ENCODE assay signal across 32 cellular contexts in the genomic region with DNA sequence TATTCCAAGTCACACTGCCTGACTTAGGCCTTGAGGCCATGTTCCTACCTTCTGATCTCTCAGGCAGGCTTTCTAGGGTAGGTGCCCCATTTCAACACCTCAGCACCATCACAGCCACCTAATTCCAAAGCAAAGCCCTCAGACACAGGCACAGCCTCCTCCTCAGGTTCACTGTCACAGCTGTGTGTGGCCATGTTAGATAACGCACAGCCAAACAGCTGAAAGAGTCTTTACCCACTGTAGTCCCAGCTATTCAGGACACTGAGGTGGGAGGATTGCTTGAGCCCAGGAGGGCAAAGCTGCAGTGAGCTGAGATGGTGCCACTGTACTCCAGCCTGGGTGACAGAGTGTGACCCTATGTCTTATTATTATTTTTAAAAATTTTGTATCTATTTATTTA. TPM values are rescaled to one million over a fixed set of nuclear protein-coding genes. Genes with fewer than 3 reads are reported as not detected.
"Had no signal": no experiment of that assay in that cellular context is flagged by ENCODE, and none has a peak within 500 bp of the region (broad histone marks: within the 10 kb centered on the region; RNA-seq: fewer than 3 reads in every experiment).

No MANE protein-coding gene starts in this region.

- H3K4me3 ChIP-seq: adrenal gland, body of pancreas, colonic mucosa, esophagus squamous epithelium, gastroesophageal sphincter, heart right ventricle had no signal

- H3K4me3 Mint-ChIP-seq: activated CD4-positive, alpha-beta memory T cell treated with anti-CD3 and anti-CD28 coated beads, Interleukin-2, amount 10 ng/mL, durations not matched to agents 7 days and 5 days; activated CD4-positive, alpha-beta T cell treated with anti-CD3 and anti-CD28 coated beads, Interleukin-2, amount 10 ng/mL, durations not matched to agents 7 days and 5 days; activated naive CD8-positive, alpha-beta T cell treated with anti-CD3 and anti-CD28 coated beads for 36 hours; activated naive CD8-positive, alpha-beta T cell treated with anti-CD3 and anti-CD28 coated beads, Interleukin-2, amount 50 U/mL, for 24 hours; activated T-cell treated with anti-CD3 and anti-CD28 coated beads, Interleukin-2, amount 50 U/mL, for 24 hours; activated T-cell treated with anti-CD3 and anti-CD28 coated beads, Interleukin-2, amount 50 U/mL, for 72 hours; T-helper 17 cell; T-helper 2 cell treated with Interferon-gamma antibody and Interleukin-4, amounts not matched to agents 5 μg/mL and 100 μg/mL, for 36 hours had no signal

- H3K27me3 Mint-ChIP-seq: activated naive CD8-positive, alpha-beta T cell treated with anti-CD3 and anti-CD28 coated beads for 36 hours; activated naive CD8-positive, alpha-beta T cell treated with anti-CD3 and anti-CD28 coated beads, Interleukin-2, amount 50 U/mL, for 24 hours; activated T-cell treated with anti-CD3 and anti-CD28 coated beads, Interleukin-2, amount 50 U/mL, for 24 hours; T-helper 17 cell had no signal

- H3K27ac ChIP-seq: adrenal gland, body of pancreas, colonic mucosa, epithelial cell of prostate, esophagus squamous epithelium, gastroesophageal sphincter, heart right ventricle had no signal

- H3K4me1 ChIP-seq: adrenal gland, colonic mucosa, esophagus squamous epithelium, gastroesophageal sphincter, heart right ventricle had no signal

- ATAC-seq: activated naive CD8-positive, alpha-beta T cell treated with anti-CD3 and anti-CD28 coated beads, Interleukin-2, amount 50 U/mL, for 24 hours; activated T-cell treated with anti-CD3 and anti-CD28 coated beads, Interleukin-2, amount 50 U/mL, for 72 hours; body of pancreas; gastroesophageal sphincter; heart right ventricle; T-helper 17 cell had no signal

- FAIRE-seq: endometrium, endothelial cell of umbilical vein had no signal

- H3K36me3 ChIP-seq: adrenal gland, colonic mucosa, esophagus squamous epithelium, gastroesophageal sphincter, heart right ventricle had no signal

- DNase-seq: activated CD4-positive, alpha-beta memory T cell treated with anti-CD3 and anti-CD28 coated beads, Interleukin-2, amount 10 ng/mL, durations not matched to agents 7 days and 5 days; activated CD4-positive, alpha-beta T cell treated with anti-CD3 and anti-CD28 coated beads for 1 hour; activated CD4-positive, alpha-beta T cell treated with anti-CD3 and anti-CD28 coated beads for 4 hours; activated CD4-positive, alpha-beta T cell treated with anti-CD3 and anti-CD28 coated beads, Interleukin-2, amount 10 ng/mL, durations not matched to agents 7 days and 5 days; activated CD4-positive, alpha-beta T cell treated with anti-CD3 and anti-CD28 coated beads, Interleukin-2, amount 50 U/mL, for 4 hours; activated CD8-positive, alpha-beta memory T cell treated with anti-CD3 and anti-CD28 coated beads, Interleukin-2, amount 50 U/mL, for 48 hours; activated gamma-delta T cell; activated naive CD4-positive, alpha-beta T cell; activated naive CD4-positive, alpha-beta T cell treated with anti-CD3 and anti-CD28 coated beads, Interleukin-2, amount 50 U/mL, for 16 hours; activated naive CD8-positive, alpha-beta T cell treated with anti-CD3 and anti-CD28 coated beads for 36 hours; activated naive CD8-positive, alpha-beta T cell treated with anti-CD3 and anti-CD28 coated beads, Interleukin-2, amount 50 U/mL, for 24 hours; activated T-cell treated with anti-CD3 and anti-CD28 coated beads for 4 hours; activated T-cell treated with anti-CD3 and anti-CD28 coated beads, Interleukin-2, amount 50 U/mL, for 24 hours; activated T-cell treated with anti-CD3 and anti-CD28 coated beads, Interleukin-2, amount 50 U/mL, for 72 hours; adrenal gland; amygdala; aorta; body of pancreas; caudate nucleus; colonic mucosa; effector CD8-positive, alpha-beta T cell; esophagus squamous epithelium; foreskin melanocyte; heart right ventricle; T-helper 1 cell; T-helper 17 cell; T1000 had no signal

- H3K27ac Mint-ChIP-seq: activated CD4-positive, alpha-beta memory T cell treated with anti-CD3 and anti-CD28 coated beads, Interleukin-2, amount 10 ng/mL, durations not matched to agents 7 days and 5 days; activated CD4-positive, alpha-beta T cell treated with anti-CD3 and anti-CD28 coated beads, Interleukin-2, amount 10 ng/mL, durations not matched to agents 7 days and 5 days; activated naive CD8-positive, alpha-beta T cell treated with anti-CD3 and anti-CD28 coated beads for 36 hours; activated naive CD8-positive, alpha-beta T cell treated with anti-CD3 and anti-CD28 coated beads, Interleukin-2, amount 50 U/mL, for 24 hours; activated T-cell treated with anti-CD3 and anti-CD28 coated beads, Interleukin-2, amount 50 U/mL, for 24 hours; activated T-cell treated with anti-CD3 and anti-CD28 coated beads, Interleukin-2, amount 50 U/mL, for 72 hours; T-helper 17 cell; T-helper 2 cell treated with Interferon-gamma antibody and Interleukin-4, amounts not matched to agents 5 μg/mL and 100 μg/mL, for 36 hours had no signal

- H3K9me3 ChIP-seq: colonic mucosa had no signal

- H3K27me3 ChIP-seq: adrenal gland, body of pancreas, colonic mucosa, esophagus squamous epithelium, gastroesophageal sphincter, heart right ventricle had no signal

RNA-seq across cellular contexts. Expression of a gene that starts 7.3 kb away (rescaled TPM):
- total RNA-seq: endothelial cell of umbilical vein had no signal
